In genomic region chr1:117098287-117098890, GRCh38 we compare ENCODE assay signal across 29 cellular contexts. TPM values are rescaled to one million over a fixed set of nuclear protein-coding genes. Genes with fewer than 3 reads are reported as not detected.
DNase-seq lines count a peak whose midpoint lies in the region; ATAC-seq, FAIRE-seq and TF ChIP-seq lines count a peak whose summit lies in the region.
"Had no signal": no experiment of that assay in that cellular context is flagged by ENCODE, and none has a peak within 500 bp of the region (broad histone marks: within the 10 kb centered on the region; RNA-seq: fewer than 3 reads in every experiment).

No MANE protein-coding gene starts in this region.

- no peaks in the 10 kb centered on the region for H3K9me3 ChIP-seq in psoas muscle
- H3K9me3 ChIP-seq: lower lobe of right lung, vagina had no signal

- H3K27me3 Mint-ChIP-seq in activated T-helper 2 cell treated with anti-CD3 and anti-CD28 coated beads, Interferon-gamma antibody, Interleukin-2, Interleukin-4, amounts not matched to agents 10 μg/mL and 5 μg/mL and 100 μg/mL, durations not matched to agents 14 hours and 24 hours and 36 hours (ENCODE audit: low read depth), result no peaks in the 10 kb centered on the region
- H3K27me3 Mint-ChIP-seq: activated B cell treated with CpG ODN at 0.5 μM for 24 hours; stimulated activated naive B cell treated with anti-CD40 and anti-IgM and Interleukin-4, amounts not matched to agents 10 μg/mL and 1 μg/mL and 100 μg/mL, for 72 hours had no signal

- H3K27ac Mint-ChIP-seq in activated T-helper 2 cell treated with anti-CD3 and anti-CD28 coated beads, Interferon-gamma antibody, Interleukin-2, Interleukin-4, amounts not matched to agents 10 μg/mL and 5 μg/mL and 100 μg/mL, durations not matched to agents 14 hours and 24 hours and 36 hours, result no peak overlapping the region
- H3K27ac Mint-ChIP-seq: activated B cell treated with CpG ODN at 0.5 μM for 24 hours; activated naive CD4-positive, alpha-beta T cell treated with anti-CD3 and anti-CD28 coated beads for 36 hours; GM23338; immature natural killer cell; stimulated activated naive B cell treated with anti-CD40 and anti-IgM and Interleukin-4, amounts not matched to agents 10 μg/mL and 1 μg/mL and 100 μg/mL, for 72 hours had no signal

- no peaks in the 10 kb centered on the region for H3K79me2 ChIP-seq in KMS-11 (ENCODE audit: insufficient read depth, low read depth)

- peaks cover 8% of the 10 kb centered on the region for H3K4me1 Mint-ChIP-seq in activated T-helper 2 cell treated with anti-CD3 and anti-CD28 coated beads, Interferon-gamma antibody, Interleukin-2, Interleukin-4, amounts not matched to agents 10 μg/mL and 5 μg/mL and 100 μg/mL, durations not matched to agents 14 hours and 24 hours and 36 hours (ENCODE audit: low read depth)

- TF ChIP-seq CTCF in KMS-11 (conservative IDR thresholded peaks at IDR 0.05; ENCODE audit: low read depth, low read length), result no peak
- TF ChIP-seq CTCF in psoas muscle (IDR thresholded peaks at IDR 0.05), result no peak

- H3K36me3 Mint-ChIP-seq in activated T-helper 2 cell treated with anti-CD3 and anti-CD28 coated beads, Interferon-gamma antibody, Interleukin-2, Interleukin-4, amounts not matched to agents 10 μg/mL and 5 μg/mL and 100 μg/mL, durations not matched to agents 14 hours and 24 hours and 36 hours (ENCODE audit: low read depth), result peaks cover 83% of the 10 kb centered on the region

- no peaks in the 10 kb centered on the region for H3K9me3 Mint-ChIP-seq in activated T-helper 2 cell treated with anti-CD3 and anti-CD28 coated beads, Interferon-gamma antibody, Interleukin-2, Interleukin-4, amounts not matched to agents 10 μg/mL and 5 μg/mL and 100 μg/mL, durations not matched to agents 14 hours and 24 hours and 36 hours
- H3K9me3 Mint-ChIP-seq: activated B cell treated with CpG ODN at 0.5 μM for 24 hours; activated naive CD4-positive, alpha-beta T cell treated with anti-CD3 and anti-CD28 coated beads for 36 hours; activated T-cell treated with anti-CD3 and anti-CD28 coated beads, Interleukin-2, amount 50 U/mL, for 4 hours; GM23338; immature natural killer cell; neural crest cell; stimulated activated naive B cell treated with anti-CD40 and anti-IgM and Interleukin-4, amounts not matched to agents 10 μg/mL and 1 μg/mL and 100 μg/mL, for 72 hours had no signal

- H3K27me3 ChIP-seq in KMS-11 (ENCODE audit: insufficient read depth, low read depth), result no peaks in the 10 kb centered on the region
- no peaks in the 10 kb centered on the region for H3K27me3 ChIP-seq in psoas muscle (ENCODE audit: insufficient read depth in 3 of 3, low read length in 2 of 3)
- H3K27me3 ChIP-seq: dorsolateral prefrontal cortex, vagina had no signal

- H3K27ac ChIP-seq in KMS-11, result peak overlapping the region; percentile 9; the same call in 1 of the 2 replicates
- peak overlapping the region; percentile 64 for H3K27ac ChIP-seq in psoas muscle
- H3K27ac ChIP-seq: lower lobe of right lung, vagina had no signal

- peak overlapping the region; percentile 10 for H3K4me2 ChIP-seq in KMS-11
- H3K4me2 ChIP-seq: GM23338 had no signal

- H3K9ac ChIP-seq in KMS-11, result no peak overlapping the region

- ATAC-seq in GM18873 (IDR thresholded peaks at IDR 0.05; ENCODE audit: low FRiP score, unreplicated experiment) (peak; percentile 65), psoas muscle (peak in 3 of 4 donors; percentile 32 to 70 (median 38))
- ATAC-seq: activated T-cell treated with anti-CD3 and anti-CD28 coated beads, Interleukin-2, amount 50 U/mL, for 4 hours; GM23338; lower lobe of right lung; sciatic nerve; stimulated activated naive B cell treated with anti-CD40 and anti-IgM and Interleukin-4, amounts not matched to agents 10 μg/mL and 1 μg/mL and 100 μg/mL, for 72 hours had no signal

- H3K36me3 ChIP-seq in KMS-11 (ENCODE audit: insufficient read depth), result 0 out of 2 replicates have a peak, but pooled peaks cover 4% of the 10 kb centered on the region
- H3K36me3 ChIP-seq in psoas muscle (ENCODE audit: insufficient read depth in 1 of 2, low read depth in 1 of 2), result peaks cover 0 to 8% of the 10 kb centered on the region in 2 donors

- intact Hi-C loops in psoas muscle (cut with DNase I), result no loop called here
- intact Hi-C loops in activated T-helper 2 cell treated with anti-CD3 and anti-CD28 coated beads, Interferon-gamma antibody, Interleukin-2, Interleukin-4, amounts not matched to agents 10 μg/mL and 5 μg/mL and 100 μg/mL, durations not matched to agents 14 hours and 24 hours and 36 hours (cut with micrococcal nuclease), result no loop called here

- DNase-seq in dedifferentiated amniotic fluid mesenchymal stem cell (ENCODE audit: extremely low spot score) (peak; percentile 49), psoas muscle (no peak), HTR-8/SVneo (ENCODE audit: insufficient read length, low spot score) (no peak)
- no peak for DNase-seq in activated T-cell treated with anti-CD3 and anti-CD28 coated beads, Interleukin-2, amount 50 U/mL, for 48 hours
- DNase-seq in activated T-helper 2 cell treated with anti-CD3 and anti-CD28 coated beads, Interferon-gamma antibody, Interleukin-2, Interleukin-4, amounts not matched to agents 10 μg/mL and 5 μg/mL and 100 μg/mL, durations not matched to agents 14 hours and 24 hours and 36 hours (ENCODE audit: low spot score), result no peak
- DNase-seq in stimulated activated CD4-positive, alpha-beta T cell treated with anti-CD3 and anti-CD28 coated beads, Interleukin-4, amount 100 ng/mL, for 24 hours, result no peak
- DNase-seq: activated B cell treated with CpG ODN at 0.5 μM for 24 hours; activated CD4-positive, alpha-beta T cell treated with anti-CD3 and anti-CD28 coated beads, Interleukin-2, amount 50 U/mL, for 1 hour; activated naive CD4-positive, alpha-beta T cell treated with anti-CD3 and anti-CD28 coated beads for 36 hours; activated T-cell treated with anti-CD3 and anti-CD28 coated beads, Interleukin-2, amount 50 U/mL, for 4 hours; amniotic stem cell; C1 segment of cervical spinal cord; caudate nucleus; DMS79 treated with DMSO at 0.1 percent for 48 hours; dorsolateral prefrontal cortex; immature natural killer cell; lower lobe of right lung; NCI-H1105 treated with DMSO at 0.1 percent for 48 hours; NCI-H446; NCI-H774; RPMI8226; stimulated activated naive B cell treated with anti-CD40 and anti-IgM and Interleukin-4, amounts not matched to agents 10 μg/mL and 1 μg/mL and 100 μg/mL, for 72 hours; T-helper 1 cell had no signal

- H3K4me1 ChIP-seq in KMS-11 (ENCODE audit: low read depth, poor library complexity, severe bottlenecking) (peaks cover 28% of the 10 kb centered on the region), psoas muscle (peaks cover 36% of the 10 kb centered on the region)
- H3K4me1 ChIP-seq: vagina had no signal

- no peak overlapping the region for H2AFZ ChIP-seq in KMS-11 (ENCODE audit: low read depth)
- H2AFZ ChIP-seq: GM23338 had no signal

- no peak overlapping the region for H3K4me3 Mint-ChIP-seq in activated T-helper 2 cell treated with anti-CD3 and anti-CD28 coated beads, Interferon-gamma antibody, Interleukin-2, Interleukin-4, amounts not matched to agents 10 μg/mL and 5 μg/mL and 100 μg/mL, durations not matched to agents 14 hours and 24 hours and 36 hours (ENCODE audit: low read depth)
- H3K4me3 Mint-ChIP-seq: activated B cell treated with CpG ODN at 0.5 μM for 24 hours; activated naive CD4-positive, alpha-beta T cell treated with anti-CD3 and anti-CD28 coated beads for 36 hours; activated T-cell treated with anti-CD3 and anti-CD28 coated beads, Interleukin-2, amount 50 U/mL, for 4 hours; GM23338; immature natural killer cell; neural crest cell; stimulated activated naive B cell treated with anti-CD40 and anti-IgM and Interleukin-4, amounts not matched to agents 10 μg/mL and 1 μg/mL and 100 μg/mL, for 72 hours had no signal

- H4K20me1 ChIP-seq in KMS-11 (ENCODE audit: insufficient read depth), result no peaks in the 10 kb centered on the region

- FAIRE-seq in HTR-8/SVneo (lab: Jason Lieb, UNC), result no peak

- no peak overlapping the region for H3K4me3 ChIP-seq in KMS-11 (IDR thresholded peaks at IDR 0.05; ENCODE audit: insufficient read depth, low read depth, low read length)
- no peak overlapping the region for H3K4me3 ChIP-seq in psoas muscle
- H3K4me3 ChIP-seq: dorsolateral prefrontal cortex, GM23338, lower lobe of right lung, vagina had no signal

- 89 to 92% (median 89%) methylated on average over 4 of the region's 4 CpGs for WGBS in psoas muscle, 3 donors

RNA-seq across cellular contexts. Expression of gene TRIM45, which starts 23.2 kb away (rescaled TPM):
- total RNA-seq in psoas muscle, result 10 to 100 TPM in 3 of 4 donors, 1 to 10 TPM in 1; 7.3 to 25.4 (median 13.2) TPM
- 10 to 100 TPM in 1 of 3 donors, 1 to 10 TPM in 2; 3.3 to 17.1 (median 8.4) TPM for polyA plus RNA-seq in psoas muscle
- total RNA-seq in activated T-helper 2 cell treated with anti-CD3 and anti-CD28 coated beads, Interferon-gamma antibody, Interleukin-2, Interleukin-4, amounts not matched to agents 10 μg/mL and 5 μg/mL and 100 μg/mL, durations not matched to agents 14 hours and 24 hours and 36 hours, result 1.5 and 1.8 TPM in 2 replicates
- polyA plus RNA-seq: immature natural killer cell had no signal

RNA-seq across cellular contexts. Expression of gene TTF2, which starts 38.3 kb away (rescaled TPM):
- 10 to 100 TPM; 14.3 to 27.7 (median 17.1) TPM for total RNA-seq in psoas muscle
- 1 to 10 TPM; 3.5 to 7.3 (median 7.2) TPM for polyA plus RNA-seq in psoas muscle
- total RNA-seq in activated T-helper 2 cell treated with anti-CD3 and anti-CD28 coated beads, Interferon-gamma antibody, Interleukin-2, Interleukin-4, amounts not matched to agents 10 μg/mL and 5 μg/mL and 100 μg/mL, durations not matched to agents 14 hours and 24 hours and 36 hours, result 98.4 and 103 TPM in 2 replicates
